Comparison of ENCODE assay signal across 9 cellular contexts in the genomic region with DNA sequence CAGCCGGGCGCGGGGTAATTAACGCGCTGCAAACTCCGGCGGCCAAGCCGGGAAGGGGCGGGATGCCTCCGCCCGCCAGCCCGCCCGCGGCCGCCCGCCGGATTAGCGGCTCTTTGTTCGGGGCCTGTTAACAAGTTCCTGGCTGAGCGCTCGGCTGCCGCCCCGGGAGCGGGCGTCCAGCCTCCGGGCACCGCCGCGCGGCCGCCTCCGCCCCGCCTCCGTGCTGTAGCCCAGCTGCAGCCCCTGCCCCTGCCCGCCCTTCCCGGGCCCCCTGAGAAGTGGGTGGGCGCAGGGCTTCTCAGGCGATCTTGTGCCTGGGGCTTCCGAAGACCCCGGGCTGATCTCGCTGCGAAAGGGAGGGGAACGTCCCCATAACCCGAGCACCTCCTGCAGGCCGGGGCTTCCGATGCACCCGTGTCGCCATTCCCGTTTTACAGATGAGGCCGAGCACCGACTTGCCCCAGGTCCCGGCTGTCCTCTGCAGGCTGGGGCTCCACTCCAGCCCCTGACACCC. TPM values are rescaled to one million over a fixed set of nuclear protein-coding genes. Genes with fewer than 3 reads are reported as not detected.
DNase-seq lines count a peak whose midpoint lies in the region; ATAC-seq, FAIRE-seq and TF ChIP-seq lines count a peak whose summit lies in the region.
"Had no signal": no experiment of that assay in that cellular context is flagged by ENCODE, and none has a peak within 500 bp of the region (broad histone marks: within the 10 kb centered on the region; RNA-seq: fewer than 3 reads in every experiment).

No MANE protein-coding gene starts in this region.

- in situ Hi-C loops in transverse colon (cut with MboI; ENCODE audit: low pct_ligation_motif_present in 1 of 4, low pct_unique_long_range_greater_than_20kb in 1 of 4, low sequenced_read_pairs in 3 of 4), result no loop called here

- WGBS in transverse colon (ENCODE audit: low coverage in 1 of 2), 2 donors, result 1% methylated on average over 35 of the region's 52 CpGs; no CpG with 5 or more reads in 1 of the 2 donors

- H3K9me3 ChIP-seq in tibial artery, result no peaks in the 10 kb centered on the region
- no peaks in the 10 kb centered on the region for H3K9me3 ChIP-seq in transverse colon

- DNase-seq in D721Med (ENCODE audit: insufficient read length, low spot score), result peak; percentile 79
- DNase-seq in NB4 (ENCODE audit: low read depth), result peak; percentile 40
- peak; percentile 61 for DNase-seq in astrocyte of the hippocampus (ENCODE audit: low read depth, low spot score)
- peak in 1 of 2 donors; percentile 11 for DNase-seq in left colon
- no peak for DNase-seq in tibial artery
- DNase-seq in transverse colon, result no peak
- no peak for DNase-seq in RKO (ENCODE audit: low spot score)

- TF ChIP-seq POLR2A in NB4 (IDR thresholded peaks at IDR 0.05; ENCODE audit: extremely low read depth, insufficient read length) (no peak), transverse colon (IDR thresholded peaks at IDR 0.05) (no peak)

- intact Hi-C loops in left colon (cut with DNase I, micrococcal nuclease) (no loop called here), tibial artery (cut with DNase I; ENCODE audit: low total_unique reads) (no loop called here), transverse colon (cut with DNase I; ENCODE audit: low total_unique reads) (no loop called here)

- peak; percentile 21 for ATAC-seq in GM19463 (IDR thresholded peaks at IDR 0.05; ENCODE audit: unreplicated experiment)
- ATAC-seq in left colon, result peak; percentile 29

- H3K36me3 ChIP-seq in tibial artery (no peaks in the 10 kb centered on the region), transverse colon (no peaks in the 10 kb centered on the region)

- H3K4me1 ChIP-seq in tibial artery, result peaks cover 0 to 13% (median 10%) of the 10 kb centered on the region in 4 donors
- peaks cover 0 to 14% (median 12%) of the 10 kb centered on the region in 4 donors for H3K4me1 ChIP-seq in transverse colon

- peak; percentile 40 for TF ChIP-seq CTCF in D721Med (IDR thresholded peaks at IDR 0.05; ENCODE audit: insufficient read depth, missing control alignments)
- TF ChIP-seq CTCF in NB4 (IDR thresholded peaks at IDR 0.05; ENCODE audit: low read depth, low read length), result peak; percentile 36
- no peak for TF ChIP-seq CTCF in tibial artery (IDR thresholded peaks at IDR 0.05)
- TF ChIP-seq CTCF in transverse colon (IDR thresholded peaks at IDR 0.05), result peak in 1 of 5 experiments; percentile 23

- TF ChIP-seq EP300 in transverse colon (IDR thresholded peaks at IDR 0.05; ENCODE audit: low read depth), result no peak

- H3K27me3 ChIP-seq in tibial artery, result peaks cover 4 to 93% of the 10 kb centered on the region in 2 donors
- H3K27me3 ChIP-seq in transverse colon, result peaks cover 85% of the 10 kb centered on the region

- H3K27ac ChIP-seq in tibial artery, result no peak overlapping the region
- no peak overlapping the region for H3K27ac ChIP-seq in transverse colon

- FAIRE-seq in D721Med (lab: Jason Lieb, UNC), result no peak

- H3K4me3 ChIP-seq in NB4 (ENCODE audit: low read depth, low read length) (no peak overlapping the region), tibial artery (peak overlapping the region; percentile 15 to 31), transverse colon (peak overlapping the region in 2 of 4 donors; percentile 38 to 52)

RNA-seq across cellular contexts. Expression of a gene that starts 7.6 kb away (rescaled TPM):
- total RNA-seq in left colon (not detected), transverse colon (under 1 TPM in 1 of 4 donors, not detected in 3; 0.32 TPM)
- total RNA-seq: T-helper 2 cell treated with Interferon-gamma antibody and Interleukin-4, amounts not matched to agents 100 ng/mL and 5 ng/mL, for 36 hours had no signal

Comparison
In these comparisons a context has a peak if more than half of its experiments do, and no peak if none do; other contexts are left out.
1. DNase-seq: peak in D721Med (single experiment), NB4 (single experiment) and astrocyte of the hippocampus (single experiment); none in tibial artery (0 of 2), transverse colon (single experiment) and RKO (single experiment).
2. CTCF ChIP-seq: peak in D721Med (single experiment) and NB4 (single experiment); none in tibial artery (0 of 2).